ENCODE assay signal across 9 cellular contexts in genomic region chr3:112297714-112298113, GRCh38. TPM values are rescaled to one million over a fixed set of nuclear protein-coding genes. Genes with fewer than 3 reads are reported as not detected.
DNase-seq lines count a peak whose midpoint lies in the region; ATAC-seq lines count a peak whose summit lies in the region.
"Had no signal": no experiment of that assay in that cellular context is flagged by ENCODE, and none has a peak within 500 bp of the region (broad histone marks: within the 10 kb centered on the region; RNA-seq: fewer than 3 reads in every experiment).

No MANE protein-coding gene starts in this region.

- no peak for ATAC-seq in stimulated activated naive CD8-positive, alpha-beta T cell treated with anti-CD3 and anti-CD28 coated beads, Interleukin-15, Interleukin-2, amounts not matched to agents 100 U/mL and 50 U/mL, for 24 hours
- ATAC-seq in HG03439 (IDR thresholded peaks at IDR 0.05; ENCODE audit: unreplicated experiment), result peak; percentile 36
- peak; percentile 12 for ATAC-seq in activated T-helper 17 cell treated with anti-CD3 and anti-CD28 coated beads, Interleukin-2, amount 50 U/mL, for 72 hours (replicated peaks)
- ATAC-seq in GM21360 (IDR thresholded peaks at IDR 0.05; ENCODE audit: unreplicated experiment), result no peak
- no peak for ATAC-seq in naive thymus-derived CD8-positive, alpha-beta T cell

- peak overlapping the region; percentile 32 for H3K4me3 Mint-ChIP-seq in stimulated activated naive CD8-positive, alpha-beta T cell treated with anti-CD3 and anti-CD28 coated beads, Interleukin-15, Interleukin-2, amounts not matched to agents 100 ng/mL and 50 ng/mL, for 24 hours
- peak overlapping the region; percentile 51 for H3K4me3 Mint-ChIP-seq in activated T-helper 17 cell treated with anti-CD3 and anti-CD28 coated beads, Interleukin-2, amount 50 U/mL, for 72 hours
- peak overlapping the region in 5 of 10 donors; percentile 1 to 50 (median 14) for H3K4me3 Mint-ChIP-seq in naive thymus-derived CD8-positive, alpha-beta T cell

- no peaks in the 10 kb centered on the region for H3K36me3 Mint-ChIP-seq in stimulated activated naive CD8-positive, alpha-beta T cell treated with anti-CD3 and anti-CD28 coated beads, Interleukin-15, Interleukin-2, amounts not matched to agents 100 ng/mL and 50 ng/mL, for 24 hours (ENCODE audit: low read depth)
- H3K36me3 Mint-ChIP-seq in activated T-helper 17 cell treated with anti-CD3 and anti-CD28 coated beads, Interleukin-2, amount 50 U/mL, for 72 hours (ENCODE audit: low read depth), result no peaks in the 10 kb centered on the region
- no peaks in the 10 kb centered on the region for H3K36me3 Mint-ChIP-seq in naive thymus-derived CD8-positive, alpha-beta T cell

- no peaks in the 10 kb centered on the region for H3K9me3 Mint-ChIP-seq in stimulated activated naive CD8-positive, alpha-beta T cell treated with anti-CD3 and anti-CD28 coated beads, Interleukin-15, Interleukin-2, amounts not matched to agents 100 ng/mL and 50 ng/mL, for 24 hours
- H3K9me3 Mint-ChIP-seq in activated T-helper 17 cell treated with anti-CD3 and anti-CD28 coated beads, Interleukin-2, amount 50 U/mL, for 72 hours, result no peaks in the 10 kb centered on the region
- H3K9me3 Mint-ChIP-seq in naive thymus-derived CD8-positive, alpha-beta T cell, result no peaks in the 10 kb centered on the region

- DNase-seq in stimulated activated naive CD8-positive, alpha-beta T cell treated with anti-CD3 and anti-CD28 coated beads, Interleukin-15, Interleukin-2, amounts not matched to agents 100 U/mL and 50 U/mL, for 24 hours, result no peak
- DNase-seq in superior temporal gyrus (ENCODE audit: extremely low spot score) (peak; percentile 29), pons (ENCODE audit: low spot score) (no peak)
- DNase-seq in naive thymus-derived CD8-positive, alpha-beta T cell, result no peak
- DNase-seq: central memory CD4-positive, alpha-beta T cell had no signal

- H3K27me3 Mint-ChIP-seq in stimulated activated naive CD8-positive, alpha-beta T cell treated with anti-CD3 and anti-CD28 coated beads, Interleukin-15, Interleukin-2, amounts not matched to agents 100 ng/mL and 50 ng/mL, for 24 hours, result no peaks in the 10 kb centered on the region
- no peaks in the 10 kb centered on the region for H3K27me3 Mint-ChIP-seq in activated T-helper 17 cell treated with anti-CD3 and anti-CD28 coated beads, Interleukin-2, amount 50 U/mL, for 72 hours
- no peaks in the 10 kb centered on the region for H3K27me3 Mint-ChIP-seq in naive thymus-derived CD8-positive, alpha-beta T cell

- POLR2A ChIA-PET in naive thymus-derived CD8-positive, alpha-beta T cell (lab: Charles Lee), result no interaction called here

- H3K27ac Mint-ChIP-seq in stimulated activated naive CD8-positive, alpha-beta T cell treated with anti-CD3 and anti-CD28 coated beads, Interleukin-15, Interleukin-2, amounts not matched to agents 100 ng/mL and 50 ng/mL, for 24 hours, result peak overlapping the region; percentile 33
- H3K27ac Mint-ChIP-seq in activated T-helper 17 cell treated with anti-CD3 and anti-CD28 coated beads, Interleukin-2, amount 50 U/mL, for 72 hours, result no peak overlapping the region
- peak overlapping the region in 4 of 10 donors; percentile 1 to 69 (median 38) for H3K27ac Mint-ChIP-seq in naive thymus-derived CD8-positive, alpha-beta T cell

- peaks cover 34% of the 10 kb centered on the region for H3K4me1 Mint-ChIP-seq in stimulated activated naive CD8-positive, alpha-beta T cell treated with anti-CD3 and anti-CD28 coated beads, Interleukin-15, Interleukin-2, amounts not matched to agents 100 ng/mL and 50 ng/mL, for 24 hours (ENCODE audit: low read depth)
- H3K4me1 Mint-ChIP-seq in activated T-helper 17 cell treated with anti-CD3 and anti-CD28 coated beads, Interleukin-2, amount 50 U/mL, for 72 hours, result peaks cover 11% of the 10 kb centered on the region
- peaks cover 4 to 31% (median 22%) of the 10 kb centered on the region in 4 donors for H3K4me1 Mint-ChIP-seq in naive thymus-derived CD8-positive, alpha-beta T cell

RNA-seq across cellular contexts. Expression of gene SLC9C1, which starts 3.7 kb away (rescaled TPM):
- not detected for total RNA-seq in activated T-helper 17 cell treated with anti-CD3 and anti-CD28 coated beads, Interleukin-2, amount 50 U/mL, for 72 hours
- not detected for total RNA-seq in naive thymus-derived CD8-positive, alpha-beta T cell
- not detected for polyA plus RNA-seq in naive thymus-derived CD8-positive, alpha-beta T cell

RNA-seq across cellular contexts. Expression of gene CD200, which starts 35.2 kb away (rescaled TPM):
- 10 to 100 TPM in 1 of 2 donors, 1 to 10 TPM in 1; 5.1 to 26.8 TPM for total RNA-seq in activated T-helper 17 cell treated with anti-CD3 and anti-CD28 coated beads, Interleukin-2, amount 50 U/mL, for 72 hours
- 1 to 10 TPM; 1.7 to 1.8 TPM for total RNA-seq in naive thymus-derived CD8-positive, alpha-beta T cell
- polyA plus RNA-seq in naive thymus-derived CD8-positive, alpha-beta T cell, result 1 to 10 TPM in 1 of 3 donors, under 1 TPM in 2; 0.76 to 1.1 (median 0.79) TPM

Comparison
In these comparisons a context has a peak if more than half of its experiments do, and no peak if none do; other contexts are left out.
1. ATAC-seq: peak in HG03439 (single experiment) and activated T-helper 17 cell treated with anti-CD3 and anti-CD28 coated beads, Interleukin-2, amount 50 U/mL, for 72 hours (single experiment); none in stimulated activated naive CD8-positive, alpha-beta T cell treated with anti-CD3 and anti-CD28 coated beads, Interleukin-15, Interleukin-2, amounts not matched to agents 100 U/mL and 50 U/mL, for 24 hours (single experiment), GM21360 (single experiment) and naive thymus-derived CD8-positive, alpha-beta T cell (0 of 2).